Comparison of ENCODE assay signal across 8 cellular contexts in the genomic region with DNA sequence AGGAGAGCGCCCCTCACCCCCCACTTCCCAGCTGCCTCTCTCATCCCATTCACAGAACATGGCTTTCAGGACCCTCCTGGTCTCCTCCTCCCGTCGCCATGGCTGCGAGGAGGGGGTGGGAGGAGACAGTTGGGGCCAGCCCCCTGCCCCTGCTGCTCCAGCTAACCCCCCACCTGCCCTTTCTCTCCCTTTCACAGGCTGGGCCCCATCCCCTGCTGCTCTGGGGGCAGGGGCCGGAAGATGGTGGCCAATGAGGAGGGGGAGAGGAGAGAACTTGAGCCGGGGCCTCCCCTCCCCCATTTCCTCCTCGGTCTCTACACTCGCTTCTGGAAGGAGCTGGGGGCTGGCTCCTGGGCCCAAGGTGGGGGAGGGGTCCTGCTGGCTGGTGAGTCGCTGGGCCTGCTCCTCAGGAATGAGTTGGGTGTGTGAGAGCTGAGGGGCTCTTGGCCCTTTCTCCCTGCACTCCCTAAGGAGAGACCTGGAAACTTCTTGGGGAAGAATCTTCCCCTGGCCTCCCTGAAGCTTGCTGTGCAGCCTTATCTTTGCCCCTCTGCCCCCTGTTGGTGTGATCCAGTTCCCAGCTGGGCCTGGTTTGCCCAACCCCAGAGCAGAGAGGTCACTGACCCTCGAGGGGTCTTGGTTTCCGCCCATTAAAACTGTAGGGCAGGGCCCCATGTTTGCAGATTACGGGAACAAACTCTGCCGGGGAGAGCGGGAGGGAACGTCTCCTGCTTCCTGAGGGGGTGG. TPM values are rescaled to one million over a fixed set of nuclear protein-coding genes. Genes with fewer than 3 reads are reported as not detected.
A peak's percentile ranks its signal among the peaks of the same experiment; 100 is the strongest.
DNase-seq lines count a peak whose midpoint lies in the region; ATAC-seq and TF ChIP-seq lines count a peak whose summit lies in the region.

No MANE protein-coding gene starts in this region.

- H3K9me3 ChIP-seq in CD8-positive, alpha-beta T cell (ENCODE audit: low read length), result no peaks in the 10 kb centered on the region

- peak overlapping the region; percentile 85 for H3K4me3 Mint-ChIP-seq in CD8-positive, alpha-beta T cell
- H3K4me3 Mint-ChIP-seq in chondrocyte (ENCODE audit: unreplicated experiment), result peak overlapping the region; percentile 96

- H3K27me3 Mint-ChIP-seq in CD8-positive, alpha-beta T cell (ENCODE audit: low read depth), result peaks cover 18% of the 10 kb centered on the region
- peaks cover 5% of the 10 kb centered on the region for H3K27me3 Mint-ChIP-seq in chondrocyte (ENCODE audit: low read depth)

- peak overlapping the region; percentile 70 for H3K4me3 ChIP-seq in CD8-positive, alpha-beta T cell (ENCODE audit: low read depth, low read length)
- no peak overlapping the region for H3K4me3 ChIP-seq in NB4 (ENCODE audit: low read depth, low read length)

- no peaks in the 10 kb centered on the region for H3K36me3 ChIP-seq in CD8-positive, alpha-beta T cell (ENCODE audit: insufficient read depth, low read length)

- H3K9me3 Mint-ChIP-seq in CD8-positive, alpha-beta T cell, result no peaks in the 10 kb centered on the region
- H3K9me3 Mint-ChIP-seq in chondrocyte (ENCODE audit: low read depth), result no peaks in the 10 kb centered on the region

- H3K27ac ChIP-seq in CD8-positive, alpha-beta T cell (ENCODE audit: low read depth, low read length), result no peak overlapping the region

- no peak for TF ChIP-seq CTCF in CD8-positive, alpha-beta T cell (IDR thresholded peaks at IDR 0.05)
- peak; percentile 20 for TF ChIP-seq CTCF in NB4 (IDR thresholded peaks at IDR 0.05; ENCODE audit: low read depth, low read length)
- TF ChIP-seq CTCF in chondrocyte (IDR thresholded peaks at IDR 0.05), result peak; percentile 18

- peaks cover 6% of the 10 kb centered on the region for H3K27me3 ChIP-seq in CD8-positive, alpha-beta T cell (ENCODE audit: insufficient read depth, low read length)

- ATAC-seq in CD8-positive, alpha-beta T cell, result peak; percentile 35
- ATAC-seq in GM18907 (IDR thresholded peaks at IDR 0.05; ENCODE audit: unreplicated experiment) (no peak), HG03159 (IDR thresholded peaks at IDR 0.05; ENCODE audit: unreplicated experiment) (no peak), HG03045 (IDR thresholded peaks at IDR 0.05; ENCODE audit: unreplicated experiment) (no peak)

- DNase-seq in CD8-positive, alpha-beta T cell, result no peak
- DNase-seq in NB4 (ENCODE audit: low read depth) (peak; percentile 91), chondrocyte (ENCODE audit: low spot score) (no peak), myocyte (ENCODE audit: low read depth) (peak; percentile 32), NCI-H774 (lab: John Stamatoyannopoulos, UW) (no peak)

- POLR2A ChIA-PET in CD8-positive, alpha-beta T cell (lab: Charles Lee), result interaction anchor here (1.4 to 1.7 kb wide), 2 partner anchors 23 to 72 kb away, joined by 3 to 5 read pairs; partner anchors contain the start of gene UBE2L6

- peaks cover 14% of the 10 kb centered on the region for H3K4me1 Mint-ChIP-seq in CD8-positive, alpha-beta T cell (ENCODE audit: low read depth)
- peaks cover 42% of the 10 kb centered on the region for H3K4me1 Mint-ChIP-seq in chondrocyte (ENCODE audit: low read depth)

- CTCF ChIA-PET in CD8-positive, alpha-beta T cell (lab: Charles Lee), result interaction anchor here (0.7 to 12.6 kb wide), 17 partner anchors 9 to 294 kb away, joined by 3 to 207 read pairs (median 6); partner anchors contain the start of gene UBE2L6

- H3K4me1 ChIP-seq in CD8-positive, alpha-beta T cell (ENCODE audit: insufficient read depth, low read length), result peaks cover 22% of the 10 kb centered on the region

- no peaks in the 10 kb centered on the region for H3K36me3 Mint-ChIP-seq in CD8-positive, alpha-beta T cell
- peaks cover 4% of the 10 kb centered on the region for H3K36me3 Mint-ChIP-seq in chondrocyte (ENCODE audit: low read depth)

- no peak overlapping the region for H3K27ac Mint-ChIP-seq in CD8-positive, alpha-beta T cell
- H3K27ac Mint-ChIP-seq in chondrocyte (ENCODE audit: unreplicated experiment), result peak overlapping the region; percentile 27

- TF ChIP-seq POLR2A in NB4 (IDR thresholded peaks at IDR 0.05; ENCODE audit: extremely low read depth, insufficient read length), result peak; percentile 31

- intact Hi-C loops in CD8-positive, alpha-beta T cell (cut with DNase I, micrococcal nuclease), result loop anchor here in 1 of 2 experiments (10.0 kb wide), 1 partner anchor 215 kb away; the partner anchor contains the start of gene SLC43A3

RNA-seq across cellular contexts. Expression of gene YPEL4, which starts 10.2 kb away (rescaled TPM):
- total RNA-seq in CD8-positive, alpha-beta T cell, result 1 to 10 TPM; 7.2 to 7.9 TPM
- 0.41 TPM in 1 of 3 replicates, not detected in the others for total RNA-seq in chondrocyte
- 1.2 and 2.2 TPM in 2 replicates for total RNA-seq in myocyte
- 1.7 TPM for polyA plus RNA-seq in myocyte (2012)

RNA-seq across cellular contexts. Expression of gene CLP1, which starts 18.1 kb away (rescaled TPM):
- total RNA-seq in CD8-positive, alpha-beta T cell, result 10 to 100 TPM; 22.7 to 27.1 TPM
- total RNA-seq in chondrocyte (12.2 to 14.9 TPM (median 13.8 TPM) in 3 replicates), myocyte (12.3 and 14.3 TPM in 2 replicates)
- polyA plus RNA-seq in myocyte (2012), result 11.0 TPM

RNA-seq across cellular contexts. Expression of gene ZDHHC5, which starts 28.4 kb away (rescaled TPM):
- 10 to 100 TPM; 65.0 to 66.7 TPM for total RNA-seq in CD8-positive, alpha-beta T cell
- 57.4 to 60.3 TPM (median 59.2 TPM) in 3 replicates for total RNA-seq in chondrocyte
- 42.8 and 47.4 TPM in 2 replicates for total RNA-seq in myocyte
- polyA plus RNA-seq in myocyte (2012), result 63.4 TPM

RNA-seq across cellular contexts. Expression of gene SERPING1, which starts 42.0 kb away (rescaled TPM):
- not detected for total RNA-seq in CD8-positive, alpha-beta T cell
- total RNA-seq in chondrocyte, result 1.8 to 4.6 TPM (median 4.5 TPM) in 3 replicates
- total RNA-seq in myocyte, result 4.1 TPM in 2 replicates
- 12.6 TPM for polyA plus RNA-seq in myocyte (2012)

Comparison
In these comparisons a context has a peak if more than half of its experiments do, and no peak if none do; other contexts are left out.
1. DNase-seq: peak in NB4 (single experiment) and myocyte (single experiment); none in CD8-positive, alpha-beta T cell (0 of 7), chondrocyte (single experiment) and NCI-H774 (single experiment).